Comparison of ENCODE assay signal across 10 cellular contexts in the genomic region with DNA sequence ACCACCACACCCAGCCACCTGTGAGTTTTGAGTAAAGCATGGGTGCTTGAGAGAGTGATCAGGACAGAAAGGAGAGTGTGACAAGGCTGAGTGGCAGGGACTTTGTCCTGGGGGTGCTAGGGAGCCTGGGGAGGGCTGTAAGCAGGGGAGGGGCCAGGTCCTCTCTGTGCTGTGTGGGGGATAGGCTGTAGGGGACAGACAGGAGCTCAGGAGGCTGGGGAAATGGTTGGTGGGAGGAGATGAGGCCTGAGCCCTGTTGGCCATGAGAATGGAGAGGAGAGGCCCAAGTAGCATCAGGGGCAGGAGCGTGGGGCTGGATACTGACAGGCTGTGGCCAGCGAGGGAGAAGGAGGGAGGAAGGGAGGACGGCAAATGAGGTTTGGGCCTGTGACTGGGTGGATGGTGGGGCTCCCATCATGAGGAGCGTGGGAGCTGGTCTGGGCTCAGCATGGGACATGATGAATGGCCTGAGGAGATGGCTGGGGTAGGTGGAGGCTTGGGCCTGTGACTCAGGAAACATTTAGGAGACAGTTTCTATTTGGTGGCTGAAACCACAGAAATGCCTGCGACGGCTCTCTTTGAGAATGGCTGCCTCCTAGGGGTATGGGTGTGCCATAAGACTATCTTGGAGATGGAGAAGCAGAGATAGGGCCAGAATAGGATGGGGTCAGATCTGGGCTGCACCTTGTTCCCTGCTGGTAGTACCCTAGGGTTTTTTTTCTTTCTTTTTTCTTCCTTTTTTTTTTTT. TPM values are rescaled to one million over a fixed set of nuclear protein-coding genes. Genes with fewer than 3 reads are reported as not detected.
DNase-seq lines count a peak whose midpoint lies in the region; ATAC-seq, FAIRE-seq and TF ChIP-seq lines count a peak whose summit lies in the region.
"Had no signal": no experiment of that assay in that cellular context is flagged by ENCODE, and none has a peak within 500 bp of the region (broad histone marks: within the 10 kb centered on the region; RNA-seq: fewer than 3 reads in every experiment).

No MANE protein-coding gene starts in this region.

- no peaks in the 10 kb centered on the region for H3K36me3 ChIP-seq in H1 (ENCODE audit: control insufficient read depth in 2 of 4, insufficient read depth in 4 of 4, low read length in 3 of 4)

- no peaks in the 10 kb centered on the region; a peak in 1 of 7 replicates for H3K27me3 ChIP-seq in H1 (replicated peaks in 1 of 4; ENCODE audit: control insufficient read depth in 3 of 4, extremely low read depth in 1 of 4, insufficient read depth in 3 of 4, low read length in 3 of 4)

- CTCF ChIA-PET in AG04449 (lab: Yijun Ruan, JAX): interaction anchor here (2.3 kb wide), 1 partner anchor 27 kb away, joined by 11 read pairs; a partner anchor contains a TSS
- CTCF ChIA-PET in RWPE1 (lab: Yijun Ruan, JAX): interaction anchor here (0.6 kb wide), 1 partner anchor 11 kb away, joined by 3 read pairs; no protein-coding TSS in a partner anchor
- CTCF ChIA-PET in H1 (lab: Charles Lee; ENCODE audit: partially characterized antibody): interaction anchor here (1.2 to 2.0 kb wide), 3 partner anchors 12 to 46 kb away, joined by 3 to 8 read pairs (median 6); no protein-coding TSS in a partner anchor

- ATAC-seq in HG03196 (IDR thresholded peaks at IDR 0.05; ENCODE audit: unreplicated experiment): no peak
- no peak for ATAC-seq in GM21526 (IDR thresholded peaks at IDR 0.05; ENCODE audit: low FRiP score, unreplicated experiment)
- no peak for ATAC-seq in GM18870 (IDR thresholded peaks at IDR 0.05; ENCODE audit: unreplicated experiment)

- H3K9ac ChIP-seq in H1 (replicated peaks in 1 of 4; ENCODE audit: extremely low read depth in 1 of 4, low read depth in 3 of 4, low read length in 3 of 4): no peak overlapping the region; a peak in 1 of 7 replicates

- TF ChIP-seq EP300 in H1 (IDR thresholded peaks at IDR 0.05; ENCODE audit: borderline replicate concordance in 1 of 2, low read depth in 2 of 2, low read length in 2 of 2): no peak

- no peak overlapping the region for H4K5ac ChIP-seq in H1 (ENCODE audit: insufficient read length, low read depth, low read length)

- TF ChIP-seq CTCF in AG04449 (IDR thresholded peaks at IDR 0.05; ENCODE audit: insufficient read depth, low read length, missing control alignments): peak; percentile 24
- peak; percentile 18 for TF ChIP-seq CTCF in GM12873 (IDR thresholded peaks at IDR 0.05; ENCODE audit: insufficient read depth, low read depth, low read length, missing control alignments)
- TF ChIP-seq CTCF in RWPE1 (conservative IDR thresholded peaks at IDR 0.05; ENCODE audit: low read depth): no peak
- TF ChIP-seq CTCF in H1 (IDR thresholded peaks at IDR 0.05; ENCODE audit: control extremely low read depth in 1 of 3, insufficient read depth in 1 of 3, low read depth in 1 of 3, low read length in 3 of 3): peak in 2 of 3 experiments; percentile 9 to 21; a peak in 2 of 4 replicates

- H3K79me1 ChIP-seq in H1 (ENCODE audit: low read depth, low read length): peaks cover 3% of the 10 kb centered on the region; the same call in 1 of the 2 replicates

- H3K23ac ChIP-seq in H1 (ENCODE audit: insufficient read length): no peak overlapping the region

- peak overlapping the region; percentile 18; the same call in 1 of the 2 replicates for H2BK5ac ChIP-seq in H1 (ENCODE audit: low read depth, low read length)

- H2BK15ac ChIP-seq in H1 (ENCODE audit: low read length): no peak overlapping the region

- no peak overlapping the region for H3K56ac ChIP-seq in H1 (replicated peaks; ENCODE audit: insufficient read length, low read depth, low read length)

- H3K4ac ChIP-seq in H1 (replicated peaks; ENCODE audit: insufficient read length, low read depth, low read length): no peak overlapping the region

- TF ChIP-seq POLR2A in H1 (IDR thresholded peaks at IDR 0.05; ENCODE audit: control extremely low read depth in 1 of 2, low read depth in 2 of 2, low read length in 2 of 2): no peak

- no peak overlapping the region for H3K14ac ChIP-seq in H1 (ENCODE audit: insufficient read length)

- no peaks in the 10 kb centered on the region for H3K79me2 ChIP-seq in H1 (ENCODE audit: control insufficient read depth in 1 of 2, insufficient read depth in 2 of 2, low read length in 2 of 2)

- H3K4me1 ChIP-seq in H1 (replicated peaks in 1 of 4; ENCODE audit: control insufficient read depth in 3 of 4, insufficient read depth in 4 of 4, low read length in 3 of 4): peaks cover 0 to 19% (median 8%) of the 10 kb centered on the region in 4 experiments; a peak in 5 of 7 replicates

- POLR2A ChIA-PET in AG04449 (lab: Yijun Ruan, JAX): no interaction called here
- POLR2A ChIA-PET in RWPE1 (lab: Yijun Ruan, JAX; ENCODE audit: low non-redundant PET): no interaction called here
- POLR2A ChIA-PET in H1 (lab: Charles Lee; ENCODE audit: partially characterized antibody): interaction anchor here (1.0 to 2.5 kb wide), 2 partner anchors 15 to 18 kb away, joined by 5 to 14 read pairs; no protein-coding TSS in a partner anchor

- WGBS in H1 (ENCODE audit: extremely low coverage in 1 of 2, insufficient coverage in 1 of 2, insufficient read length in 1 of 2, insufficient replicate concordance in 2 of 2, low coverage in 1 of 2, low lambda C conversion rate in 2 of 2, missing lambda C conversion rate in 1 of 2), 2 experiments: 96% methylated on average over 6 of the region's 6 CpGs; no CpG with 5 or more reads in 1 of the 2 experiments

- DNase-seq in AG04449 (ENCODE audit: low read depth, low spot score): no peak
- no peak for DNase-seq in RWPE1 (ENCODE audit: low spot score)
- no peak for DNase-seq in H1 (ENCODE audit: low read depth in 1 of 2, low spot score in 2 of 2)
- no peak for DNase-seq in NK-92 treated with Interleukin-12 subunit alpha and Interleukin-12 subunit beta, amount 100 ng/mL, for 24 hours (lab: John Stamatoyannopoulos, UW)
- DNase-seq: GF-D8, NCI-H1417 treated with DMSO at 0.1 percent for 48 hours had no signal

- peak; percentile 7 for FAIRE-seq in H1 (lab: Jason Lieb, UNC)

- no peak overlapping the region for H3K4me3 ChIP-seq in AG04449 (ENCODE audit: low read depth, low read length)
- H3K4me3 ChIP-seq in H1 (ENCODE audit: extremely low read depth in 1 of 4, insufficient read depth in 2 of 4, low read depth in 3 of 4, low read length in 4 of 4): no peak overlapping the region

- H2AFZ ChIP-seq in H1 (ENCODE audit: low read length): no peak overlapping the region

- H2BK12ac ChIP-seq in H1 (ENCODE audit: low read depth, low read length): no peak overlapping the region

- H2BK20ac ChIP-seq in H1 (ENCODE audit: low read length): no peak overlapping the region

- H3K18ac ChIP-seq in H1 (ENCODE audit: extremely low read depth, low read length): peak overlapping the region; percentile 71; the same call in 1 of the 2 replicates

- peak overlapping the region; percentile 13; the same call in 1 of the 2 replicates for H3K27ac ChIP-seq in RWPE1
- no peak overlapping the region for H3K27ac ChIP-seq in H1 (ENCODE audit: low read depth, low read length)

- no peaks in the 10 kb centered on the region; a peak in 1 of 4 replicates for H3K9me3 ChIP-seq in H1 (ENCODE audit: insufficient read depth in 2 of 2, low read depth in 1 of 2, low read length in 1 of 2)

- peaks cover 0 to 1% of the 10 kb centered on the region in 2 experiments for H4K20me1 ChIP-seq in H1 (replicated peaks in 1 of 2; ENCODE audit: control insufficient read depth in 1 of 2, insufficient read depth in 2 of 2, low read length in 2 of 2)

- H3K4me2 ChIP-seq in H1 (ENCODE audit: insufficient read depth in 1 of 2, low read depth in 2 of 2, low read length in 2 of 2): no peak overlapping the region

- H2AK5ac ChIP-seq in H1 (ENCODE audit: low read depth, low read length): peak overlapping the region; percentile 75; the same call in 1 of the 2 replicates

- H4K91ac ChIP-seq in H1 (replicated peaks; ENCODE audit: insufficient read length, low read length): peak overlapping the region; percentile 36

- H3K23me2 ChIP-seq in H1 (ENCODE audit: low read depth, low read length): peaks cover 4% of the 10 kb centered on the region; the same call in 1 of the 2 replicates

- no peak overlapping the region for H2BK120ac ChIP-seq in H1 (replicated peaks; ENCODE audit: low read depth, low read length)

- H4K8ac ChIP-seq in H1 (ENCODE audit: extremely low read depth, insufficient read depth, low read length): peak overlapping the region; percentile 60; the same call in 1 of the 2 replicates

- TF ChIP-seq RAD21 in H1 (IDR thresholded peaks at IDR 0.05 in 1 of 2, conservative IDR thresholded peaks at IDR 0.05 in 1 of 2; ENCODE audit: low read depth in 2 of 2, low read length in 2 of 2): no peak; a peak in 1 of 4 replicates

RNA-seq across cellular contexts. Expression of a gene that starts 25.0 kb away (rescaled TPM):
- 11.0 and 12.4 TPM in 2 replicates for total RNA-seq in H1 (2021; fragmentation: NEBNext Ultra II Directional; extraction: Animal tissue kit (Norgen Biotek cat#: 25700))
- 2.2 and 4.9 TPM in 2 replicates for polyA plus RNA-seq in H1 (2011; rRNA removed)
- 1.6 TPM for polyA plus RNA-seq in H1 (2011; cell fraction: cytosol; rRNA removed)
- polyA plus RNA-seq in H1 (2011; cell fraction: nucleus; rRNA removed): 6.1 TPM
- polyA plus RNA-seq in H1 (2012, experiment 1 of 2): 3.6 to 9.3 TPM (median 7.1 TPM) in 4 replicates
- polyA plus RNA-seq in H1 (2012, experiment 2 of 2): 4.5 TPM
- 37.6 TPM for polyA plus RNA-seq in H1 (2013, experiment 1 of 2)
- 33.0 TPM for polyA plus RNA-seq in H1 (2013, experiment 2 of 2)
- 2.1 and 2.7 TPM in 2 replicates for polyA minus RNA-seq in H1 (2011; rRNA and poly(A)+ RNA removed)
- 8.6 TPM for polyA minus RNA-seq in H1 (2011; cell fraction: cytosol; rRNA and poly(A)+ RNA removed)
- 4.9 TPM for polyA minus RNA-seq in H1 (2011; cell fraction: nucleus; rRNA and poly(A)+ RNA removed)

RNA-seq across cellular contexts. Expression of a gene that starts 27.1 kb away (rescaled TPM):
- total RNA-seq in H1 (2021; fragmentation: NEBNext Ultra II Directional; extraction: Animal tissue kit (Norgen Biotek cat#: 25700)): 224 and 225 TPM in 2 replicates
- polyA plus RNA-seq in H1 (2011; rRNA removed): 231 and 249 TPM in 2 replicates
- 107 TPM for polyA plus RNA-seq in H1 (2011; cell fraction: cytosol; rRNA removed)
- polyA plus RNA-seq in H1 (2011; cell fraction: nucleus; rRNA removed): 178 TPM
- polyA plus RNA-seq in H1 (2012, experiment 1 of 2): 154 to 271 TPM (median 239 TPM) in 4 replicates
- 352 TPM for polyA plus RNA-seq in H1 (2012, experiment 2 of 2)
- polyA plus RNA-seq in H1 (2013, experiment 1 of 2): 604 TPM
- 663 TPM for polyA plus RNA-seq in H1 (2013, experiment 2 of 2)
- polyA minus RNA-seq in H1 (2011; rRNA and poly(A)+ RNA removed): 147 and 178 TPM in 2 replicates
- 102 TPM for polyA minus RNA-seq in H1 (2011; cell fraction: cytosol; rRNA and poly(A)+ RNA removed)
- polyA minus RNA-seq in H1 (2011; cell fraction: nucleus; rRNA and poly(A)+ RNA removed): 58.9 TPM

RNA-seq across cellular contexts. Expression of a gene that starts 27.3 kb away (rescaled TPM):
- total RNA-seq in H1 (2021; fragmentation: NEBNext Ultra II Directional; extraction: Animal tissue kit (Norgen Biotek cat#: 25700)): 61.9 and 64.9 TPM in 2 replicates
- polyA plus RNA-seq in H1 (2011; rRNA removed): 36.9 and 46.4 TPM in 2 replicates
- 44.2 TPM for polyA plus RNA-seq in H1 (2011; cell fraction: cytosol; rRNA removed)
- polyA plus RNA-seq in H1 (2011; cell fraction: nucleus; rRNA removed): 30.1 TPM
- 25.4 to 44.2 TPM (median 41.0 TPM) in 4 replicates for polyA plus RNA-seq in H1 (2012, experiment 1 of 2)
- polyA plus RNA-seq in H1 (2012, experiment 2 of 2): 36.9 TPM
- polyA plus RNA-seq in H1 (2013, experiment 1 of 2): 18.6 TPM
- 17.3 TPM for polyA plus RNA-seq in H1 (2013, experiment 2 of 2)
- 11.5 and 19.1 TPM in 2 replicates for polyA minus RNA-seq in H1 (2011; rRNA and poly(A)+ RNA removed)
- 24.4 TPM for polyA minus RNA-seq in H1 (2011; cell fraction: cytosol; rRNA and poly(A)+ RNA removed)
- polyA minus RNA-seq in H1 (2011; cell fraction: nucleus; rRNA and poly(A)+ RNA removed): 18.2 TPM

RNA-seq across cellular contexts. Expression of a gene that starts 36.9 kb away (rescaled TPM):
- 0.89 and 1.0 TPM in 2 replicates for total RNA-seq in H1 (2021; fragmentation: NEBNext Ultra II Directional; extraction: Animal tissue kit (Norgen Biotek cat#: 25700))
- polyA plus RNA-seq in H1 (2011; rRNA removed): 0.45 and 0.61 TPM in 2 replicates
- 0.28 TPM for polyA plus RNA-seq in H1 (2011; cell fraction: cytosol; rRNA removed)
- polyA plus RNA-seq in H1 (2011; cell fraction: nucleus; rRNA removed): 1.3 TPM
- polyA plus RNA-seq in H1 (2012, experiment 1 of 2): 0.66 to 0.84 TPM (median 0.73 TPM) in 4 replicates
- polyA plus RNA-seq in H1 (2012, experiment 2 of 2): 0.68 TPM
- 0.39 TPM for polyA plus RNA-seq in H1 (2013, experiment 1 of 2)
- polyA plus RNA-seq in H1 (2013, experiment 2 of 2): 0.44 TPM
- polyA minus RNA-seq in H1 (2011; rRNA and poly(A)+ RNA removed): 0.68 and 1.9 TPM in 2 replicates
- 0.37 TPM for polyA minus RNA-seq in H1 (2011; cell fraction: cytosol; rRNA and poly(A)+ RNA removed)
- 0.80 TPM for polyA minus RNA-seq in H1 (2011; cell fraction: nucleus; rRNA and poly(A)+ RNA removed)

RNA-seq across cellular contexts. Expression of a gene that starts 50.7 kb away (rescaled TPM):
- 67.7 and 71.4 TPM in 2 replicates for total RNA-seq in H1 (2021; fragmentation: NEBNext Ultra II Directional; extraction: Animal tissue kit (Norgen Biotek cat#: 25700))
- polyA plus RNA-seq in H1 (2011; rRNA removed): 43.7 and 62.5 TPM in 2 replicates
- 59.5 TPM for polyA plus RNA-seq in H1 (2011; cell fraction: cytosol; rRNA removed)
- polyA plus RNA-seq in H1 (2011; cell fraction: nucleus; rRNA removed): 225 TPM
- polyA plus RNA-seq in H1 (2012, experiment 1 of 2): 64.0 to 76.5 TPM (median 71.8 TPM) in 4 replicates
- polyA plus RNA-seq in H1 (2012, experiment 2 of 2): 35.7 TPM
- 44.2 TPM for polyA plus RNA-seq in H1 (2013, experiment 1 of 2)
- polyA plus RNA-seq in H1 (2013, experiment 2 of 2): 37.5 TPM
- polyA minus RNA-seq in H1 (2011; rRNA and poly(A)+ RNA removed): 53.7 and 70.7 TPM in 2 replicates
- polyA minus RNA-seq in H1 (2011; cell fraction: cytosol; rRNA and poly(A)+ RNA removed): 28.7 TPM
- polyA minus RNA-seq in H1 (2011; cell fraction: nucleus; rRNA and poly(A)+ RNA removed): 65.5 TPM
